In genomic region chr10:47311900-47312662, GRCh38 we compare ENCODE assay signal across 8 cellular contexts. TPM values are rescaled to one million over a fixed set of nuclear protein-coding genes. Genes with fewer than 3 reads are reported as not detected.
DNase-seq lines count a peak whose midpoint lies in the region; ATAC-seq and TF ChIP-seq lines count a peak whose summit lies in the region.

No MANE protein-coding gene starts in this region.

- peak; percentile 75 for ATAC-seq in GM18907 (IDR thresholded peaks at IDR 0.05; ENCODE audit: unreplicated experiment)

- TF ChIP-seq EP300 in tibial nerve (IDR thresholded peaks at IDR 0.05) = no peak

- 26 to 57% methylated on average over 12 to 19 of the region's 21 CpGs for WGBS in tibial nerve, 2 donors

- H3K27ac ChIP-seq in parathyroid adenoma (no peak overlapping the region), tibial nerve (no peak overlapping the region)

- H3K9ac ChIP-seq in parathyroid adenoma = no peak overlapping the region

- in situ Hi-C loops in KBM-7 (cut with MboI; ENCODE audit: low pct_unique_long_range_greater_than_20kb, low sequenced_read_pairs) = no loop called here

- DNase-seq in Ammon's horn (ENCODE audit: low spot score) (peak; percentile 91), KBM-7 (peak; percentile 74), SK-N-DZ (ENCODE audit: low spot score) (peak; percentile 56), glomerular endothelial cell (ENCODE audit: extremely low read depth, low read depth, low spot score) (peak; percentile 5), tibial nerve (ENCODE audit: low spot score in 2 of 2) (peak; percentile 66 to 81)
- peak; percentile 84 for DNase-seq in activated naive CD4-positive, alpha-beta T cell treated with Interleukin-2 at 50 U/mL for 16 hours

- TF ChIP-seq CTCF in parathyroid adenoma (IDR thresholded peaks at IDR 0.05) = peak; percentile 55
- TF ChIP-seq CTCF in tibial nerve (IDR thresholded peaks at IDR 0.05) = peak; percentile 64 to 91 (median 81)

- no peaks in the 10 kb centered on the region for H3K4me1 ChIP-seq in parathyroid adenoma
- H3K4me1 ChIP-seq in tibial nerve = peaks cover 0 to 10% (median 0%) of the 10 kb centered on the region in 4 donors

- no peak overlapping the region for H3K4me2 ChIP-seq in parathyroid adenoma (ENCODE audit: low read length)

- H3K79me2 ChIP-seq in parathyroid adenoma = no peaks in the 10 kb centered on the region

- H3K9me3 ChIP-seq in parathyroid adenoma (ENCODE audit: control insufficient read depth, low read length) (no peaks in the 10 kb centered on the region), tibial nerve (no peaks in the 10 kb centered on the region)

- H3K36me3 ChIP-seq in parathyroid adenoma (ENCODE audit: control insufficient read depth, insufficient read depth, low read length) = no peaks in the 10 kb centered on the region
- H3K36me3 ChIP-seq in tibial nerve = peaks cover 0 to 6% (median 0%) of the 10 kb centered on the region in 3 donors

- TF ChIP-seq POLR2A in tibial nerve (IDR thresholded peaks at IDR 0.05) = no peak

- no peaks in the 10 kb centered on the region for H3K27me3 ChIP-seq in parathyroid adenoma (ENCODE audit: control insufficient read depth, insufficient read depth, low read length)
- no peaks in the 10 kb centered on the region for H3K27me3 ChIP-seq in tibial nerve

- no peak overlapping the region for H2AFZ ChIP-seq in parathyroid adenoma

- no peak overlapping the region for H3K4me3 ChIP-seq in parathyroid adenoma (ENCODE audit: low read depth, low read length)
- H3K4me3 ChIP-seq in tibial nerve = no peak overlapping the region

RNA-seq across cellular contexts. Expression of gene GDF2, which starts 10.2 kb away (rescaled TPM):
- not detected in 2 replicates for polyA plus RNA-seq in SK-N-DZ (2014; cell fraction: cytosol; rRNA removed)
- polyA plus RNA-seq in SK-N-DZ (2014; cell fraction: nucleus; rRNA removed) = not detected in 2 replicates
- total RNA-seq in glomerular endothelial cell (not detected in 2 replicates), tibial nerve (not detected)

RNA-seq across cellular contexts. Expression of gene GDF10, which starts 12.1 kb away (rescaled TPM):
- polyA plus RNA-seq in SK-N-DZ (2014; cell fraction: cytosol; rRNA removed) = not detected in 2 replicates
- polyA plus RNA-seq in SK-N-DZ (2014; cell fraction: nucleus; rRNA removed) = not detected in 2 replicates
- not detected in 2 replicates for total RNA-seq in glomerular endothelial cell
- total RNA-seq in tibial nerve = 10 to 100 TPM; 10.2 to 48.2 (median 22.9) TPM

RNA-seq across cellular contexts. Expression of gene RBP3, which starts 36.1 kb away (rescaled TPM):
- not detected in 2 replicates for polyA plus RNA-seq in SK-N-DZ (2014; cell fraction: cytosol; rRNA removed)
- not detected in 2 replicates for polyA plus RNA-seq in SK-N-DZ (2014; cell fraction: nucleus; rRNA removed)
- total RNA-seq in glomerular endothelial cell = not detected in 2 replicates
- total RNA-seq in tibial nerve = not detected

Comparison
In these comparisons a context has a peak if more than half of its experiments do, and no peak if none do; other contexts are left out.
1. DNase-seq: peak in every context shown above with its lines; median percentile 91 in Ammon's horn; 84 in activated naive CD4-positive, alpha-beta T cell treated with Interleukin-2 at 50 U/mL for 16 hours; 74 in KBM-7; 74 in tibial nerve; 56 in SK-N-DZ; 5 in glomerular endothelial cell.
2. RNA of gene GDF10, which starts 12.1 kb away (total RNA-seq): 10.2 to 48.2 TPM in tibial nerve; not detected in glomerular endothelial cell; every median in the first group is over 10 times any median in the second.